ENCODE assay signal across 9 cellular contexts in the genomic region with DNA sequence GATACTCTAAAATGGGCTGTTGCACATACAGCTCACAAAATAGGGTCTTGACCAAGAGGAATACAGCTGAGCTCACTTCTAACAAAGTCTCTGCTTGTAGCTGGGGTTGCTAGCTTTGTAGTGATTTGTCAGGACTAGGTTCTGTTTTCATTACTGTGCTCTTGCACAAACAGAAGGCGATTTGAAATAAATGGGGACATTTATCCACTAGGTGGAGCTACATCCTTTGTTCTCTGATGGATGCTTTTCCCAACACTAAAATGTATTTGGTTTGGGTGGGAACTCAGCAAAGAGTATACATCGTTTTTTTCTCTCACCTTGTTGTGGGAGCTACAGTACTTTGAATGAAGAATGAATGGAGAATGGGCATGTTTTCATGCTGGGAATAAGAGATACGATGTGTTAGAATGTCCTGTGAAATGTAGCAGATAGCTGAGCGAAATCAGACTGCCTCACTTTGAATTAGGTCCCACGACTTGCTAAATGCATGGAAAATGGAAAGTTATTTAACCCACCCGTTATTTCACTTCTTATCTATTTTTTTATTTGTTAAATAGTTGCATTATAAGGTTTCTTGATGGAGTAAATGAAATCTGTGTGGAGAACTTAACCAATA.
DNase-seq lines count a peak whose midpoint lies in the region; ATAC-seq and TF ChIP-seq lines count a peak whose summit lies in the region.
"Had no signal": no experiment of that assay in that cellular context is flagged by ENCODE, and none has a peak within 500 bp of the region (broad histone marks: within the 10 kb centered on the region; RNA-seq: fewer than 3 reads in every experiment).

No MANE protein-coding gene starts in this region.

- no peak overlapping the region for H3K27ac ChIP-seq in DOHH2 (ENCODE audit: low read depth, low read length)
- H3K27ac ChIP-seq in esophagus muscularis mucosa (replicated peaks in 1 of 4), result no peak overlapping the region

- H4K20me1 ChIP-seq in DOHH2 (ENCODE audit: control insufficient read depth, insufficient read depth, low read depth, low read length), result no peaks in the 10 kb centered on the region

- H3K9me2 ChIP-seq in DOHH2 (replicated peaks; ENCODE audit: control insufficient read depth, low read length), result no peaks in the 10 kb centered on the region

- TF ChIP-seq EP300 in esophagus muscularis mucosa (IDR thresholded peaks at IDR 0.05), result no peak

- no peaks in the 10 kb centered on the region for H3K79me2 ChIP-seq in DOHH2 (ENCODE audit: control insufficient read depth, low read length)

- no peak for TF ChIP-seq POLR2A in esophagus muscularis mucosa (IDR thresholded peaks at IDR 0.05; ENCODE audit: low read depth)

- ATAC-seq in GM21526 (IDR thresholded peaks at IDR 0.05; ENCODE audit: low FRiP score, unreplicated experiment), result peak; percentile 66

- DNase-seq in M059J (ENCODE audit: low read depth) (peak; percentile 9), RPMI7951 (ENCODE audit: low read depth) (peak; percentile 24), esophagus muscularis mucosa (ENCODE audit: extremely low spot score) (no peak), non-pigmented ciliary epithelial cell (ENCODE audit: low read depth) (peak; percentile 32), activated gamma-delta T cell treated with Interleukin-2 at 50 U/mL for 16 hours (no peak)
- no peak for DNase-seq in activated T-cell treated with anti-CD3 and anti-CD28 coated beads, Interleukin-2, amount 50 U/mL, for 1 hour
- DNase-seq: activated B cell treated with CpG ODN at 0.5 μM for 24 hours had no signal

- no peaks in the 10 kb centered on the region for H3K9me3 ChIP-seq in DOHH2 (ENCODE audit: control insufficient read depth, insufficient read depth, low read length)
- H3K9me3 ChIP-seq in esophagus muscularis mucosa, result no peaks in the 10 kb centered on the region

- H3K4me3 ChIP-seq in DOHH2 (ENCODE audit: low read length), result no peak overlapping the region
- no peak overlapping the region for H3K4me3 ChIP-seq in esophagus muscularis mucosa

- H3K36me3 ChIP-seq in DOHH2 (ENCODE audit: control insufficient read depth, low read length) (no peaks in the 10 kb centered on the region), esophagus muscularis mucosa (no peaks in the 10 kb centered on the region)

- no peaks in the 10 kb centered on the region for H3F3A ChIP-seq in DOHH2 (ENCODE audit: control insufficient read depth, insufficient read depth)

- peak; percentile 79 for TF ChIP-seq CTCF in DOHH2 (IDR thresholded peaks at IDR 0.05; ENCODE audit: low read depth, low read length, poor library complexity, severe bottlenecking)
- peak; percentile 20 to 66 (median 56) for TF ChIP-seq CTCF in esophagus muscularis mucosa (IDR thresholded peaks at IDR 0.05)

- no peak overlapping the region for H3K4me2 ChIP-seq in DOHH2 (ENCODE audit: low read length)

- H3K27me3 ChIP-seq in DOHH2 (ENCODE audit: control insufficient read depth, low read length) (no peaks in the 10 kb centered on the region), esophagus muscularis mucosa (no peaks in the 10 kb centered on the region)

- WGBS in esophagus muscularis mucosa, result 42% methylated on average over 6 of the region's 6 CpGs

- intact Hi-C loops in esophagus muscularis mucosa (cut with DNase I), result no loop called here

- H3K4me1 ChIP-seq in DOHH2 (ENCODE audit: control insufficient read depth, low read length), result no peaks in the 10 kb centered on the region
- no peaks in the 10 kb centered on the region for H3K4me1 ChIP-seq in esophagus muscularis mucosa

Comparison
In these comparisons a context has a peak if more than half of its experiments do, and no peak if none do; other contexts are left out.
1. DNase-seq: peak in M059J (single experiment), RPMI7951 (single experiment) and non-pigmented ciliary epithelial cell (single experiment); none in esophagus muscularis mucosa (single experiment), activated T-cell treated with anti-CD3 and anti-CD28 coated beads, Interleukin-2, amount 50 U/mL, for 1 hour (single experiment) and activated gamma-delta T cell treated with Interleukin-2 at 50 U/mL for 16 hours (single experiment).